Comparison of ENCODE assay signal across 7 cellular contexts in the genomic region with DNA sequence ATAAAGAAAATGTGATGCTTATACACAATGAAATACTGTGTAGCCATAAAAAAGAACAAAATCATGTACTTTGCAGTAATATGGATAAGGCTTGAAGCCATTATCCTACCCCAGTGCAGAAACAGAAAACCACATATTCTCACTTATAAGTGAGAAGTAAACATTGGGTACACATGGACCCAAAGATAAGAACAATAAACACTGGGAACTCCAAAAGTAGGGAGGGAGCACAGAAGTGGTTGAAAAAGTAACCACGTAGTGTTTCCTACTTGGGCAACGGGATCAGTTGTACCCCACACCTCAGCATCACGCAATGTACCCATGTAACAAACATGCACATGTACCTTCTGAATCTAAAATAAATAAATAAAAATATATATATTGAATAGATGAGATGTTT.
"Had no signal": no experiment of that assay in that cellular context is flagged by ENCODE, and none has a peak within 500 bp of the region (broad histone marks: within the 10 kb centered on the region; RNA-seq: fewer than 3 reads in every experiment).

No MANE protein-coding gene starts in this region.

- DNase-seq: GDM1, GF-D8 had no signal

- FAIRE-seq: G401.6, GM12878, GM12891, GM12892, GM19239 had no signal

- ATAC-seq: GM12878 had no signal

- H3K4me3 ChIP-seq: GM12878 had no signal
